14 cellular contexts compared by ENCODE assay signal in the genomic region with DNA sequence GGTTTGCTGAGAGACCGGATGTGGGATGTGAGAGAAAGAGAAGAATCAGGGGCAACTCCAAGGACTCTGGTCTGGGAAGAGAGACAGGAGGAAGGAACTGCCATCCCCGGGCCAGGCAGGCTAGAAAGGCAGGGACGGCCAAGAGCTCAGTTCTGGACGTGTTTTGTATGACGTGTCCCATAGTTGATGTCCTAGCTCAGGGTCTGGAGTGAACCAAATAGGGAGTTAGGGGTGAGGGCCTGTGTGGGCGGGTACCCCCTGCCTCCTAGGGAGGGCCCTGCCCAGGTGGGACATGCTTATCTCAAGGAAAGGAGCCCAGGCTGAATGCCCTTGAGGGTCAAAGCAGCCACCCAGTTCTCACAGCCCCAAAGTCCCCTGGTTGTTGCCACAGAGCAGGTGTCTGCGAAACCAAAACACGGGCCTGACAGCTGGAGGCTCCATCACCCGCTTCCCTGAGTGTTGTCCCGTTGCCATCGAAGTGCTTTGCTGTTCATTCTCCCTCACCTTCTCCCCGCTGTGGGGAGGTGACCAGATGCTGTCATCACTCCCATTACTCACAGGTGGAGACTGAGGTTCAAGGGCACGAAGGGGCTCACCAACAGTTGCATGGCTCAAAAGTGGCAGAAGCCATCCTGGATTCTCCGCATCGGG.
"Had no signal": no experiment of that assay in that cellular context is flagged by ENCODE, and none has a peak within 500 bp of the region (broad histone marks: within the 10 kb centered on the region; RNA-seq: fewer than 3 reads in every experiment).

No MANE protein-coding gene starts in this region.

- H3K9me3 Mint-ChIP-seq: activated T-helper 17 cell treated with anti-CD3 and anti-CD28 coated beads, Interleukin-2, amount 50 U/mL, for 72 hours; endodermal cell; natural killer cell; stimulated activated naive CD8-positive, alpha-beta T cell treated with anti-CD3 and anti-CD28 coated beads, Interleukin-15, amount 100 ng/mL, for 72 hours; T-cell had no signal

- H3K9me3 ChIP-seq: lower lobe of right lung, thoracic aorta had no signal

- DNase-seq: activated CD4-positive, alpha-beta T cell treated with anti-CD3 and anti-CD28 coated beads for 4 hours; activated naive CD4-positive, alpha-beta T cell treated with anti-CD3 and anti-CD28 coated beads, Interleukin-2, amount 50 U/mL, for 16 hours; amygdala; erythroblast; left cardiac atrium; lower lobe of right lung; natural killer cell; occipital lobe; stimulated activated CD4-positive, alpha-beta T cell treated with anti-CD3 and anti-CD28 coated beads, Interleukin-2, amount 100 ng/mL, for 48 hours; stimulated activated naive CD8-positive, alpha-beta T cell treated with anti-CD3 and anti-CD28 coated beads, Interleukin-15, amount 100 ng/mL, for 72 hours; T-cell had no signal

- H3K4me1 Mint-ChIP-seq: activated T-helper 17 cell treated with anti-CD3 and anti-CD28 coated beads, Interleukin-2, amount 50 U/mL, for 72 hours; natural killer cell; stimulated activated naive CD8-positive, alpha-beta T cell treated with anti-CD3 and anti-CD28 coated beads, Interleukin-15, amount 100 ng/mL, for 72 hours; T-cell had no signal

- H3K36me3 ChIP-seq: lower lobe of right lung, thoracic aorta had no signal

- H3K27ac ChIP-seq: lower lobe of right lung, thoracic aorta had no signal

- ATAC-seq: activated T-helper 17 cell treated with anti-CD3 and anti-CD28 coated beads, Interleukin-2, amount 50 U/mL, for 72 hours; left cardiac atrium; lower lobe of right lung; natural killer cell; stimulated activated naive CD8-positive, alpha-beta T cell treated with anti-CD3 and anti-CD28 coated beads, Interleukin-15, amount 100 ng/mL, for 72 hours; T-cell had no signal

- H3K27ac Mint-ChIP-seq: activated T-helper 17 cell treated with anti-CD3 and anti-CD28 coated beads, Interleukin-2, amount 50 U/mL, for 72 hours; endodermal cell; natural killer cell; stimulated activated naive CD8-positive, alpha-beta T cell treated with anti-CD3 and anti-CD28 coated beads, Interleukin-15, amount 100 ng/mL, for 72 hours; T-cell had no signal

- H3K36me3 Mint-ChIP-seq: natural killer cell, T-cell had no signal

- H3K4me3 Mint-ChIP-seq: activated T-helper 17 cell treated with anti-CD3 and anti-CD28 coated beads, Interleukin-2, amount 50 U/mL, for 72 hours; endodermal cell; natural killer cell; stimulated activated naive CD8-positive, alpha-beta T cell treated with anti-CD3 and anti-CD28 coated beads, Interleukin-15, amount 100 ng/mL, for 72 hours; T-cell had no signal

- H3K4me3 ChIP-seq: lower lobe of right lung, thoracic aorta had no signal
